ENCODE assay signal across 16 cellular contexts in the genomic region with DNA sequence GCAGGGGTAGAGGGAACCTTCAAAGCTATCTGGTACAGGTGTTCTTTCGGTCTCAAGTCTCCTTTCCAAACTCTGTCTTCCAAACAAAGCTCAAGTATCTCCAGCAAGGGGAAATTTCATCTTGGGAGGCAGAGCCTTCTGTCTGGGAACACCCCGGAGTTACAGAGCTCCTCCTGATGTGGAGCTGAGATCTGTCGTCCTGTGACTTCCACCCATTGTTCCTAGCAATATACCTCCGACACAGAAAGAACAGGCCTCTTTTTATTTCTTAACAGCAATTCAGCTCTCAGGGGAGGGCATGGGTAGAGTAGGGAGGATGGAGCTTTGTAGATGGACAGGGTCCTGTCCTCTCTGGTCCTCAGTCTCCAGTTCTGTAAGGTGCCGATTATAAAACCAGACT. TPM values are rescaled to one million over a fixed set of nuclear protein-coding genes. Genes with fewer than 3 reads are reported as not detected.
DNase-seq lines count a peak whose midpoint lies in the region; ATAC-seq and TF ChIP-seq lines count a peak whose summit lies in the region.
"Had no signal": no experiment of that assay in that cellular context is flagged by ENCODE, and none has a peak within 500 bp of the region (broad histone marks: within the 10 kb centered on the region; RNA-seq: fewer than 3 reads in every experiment).

No MANE protein-coding gene starts in this region.

- no peak for TF ChIP-seq POLR2A in heart left ventricle (IDR thresholded peaks at IDR 0.05)

- H3K36me3 Mint-ChIP-seq in GM23338 (ENCODE audit: low read depth) (no peaks in the 10 kb centered on the region), natural killer cell (no peaks in the 10 kb centered on the region)
- H3K36me3 Mint-ChIP-seq: CD14-positive monocyte; CD8-positive, alpha-beta T cell had no signal

- H3K36me3 ChIP-seq in heart left ventricle (no peaks in the 10 kb centered on the region), GM23338 (ENCODE audit: insufficient read depth) (no peaks in the 10 kb centered on the region), psoas muscle (ENCODE audit: insufficient read depth in 1 of 2, low read depth in 1 of 2) (no peaks in the 10 kb centered on the region)

- H3K9me3 ChIP-seq in heart left ventricle: no peaks in the 10 kb centered on the region
- H3K9me3 ChIP-seq in psoas muscle: no peaks in the 10 kb centered on the region

- H3K9me2 ChIP-seq in GM23338 (ENCODE audit: insufficient read depth): no peaks in the 10 kb centered on the region

- intact Hi-C loops in heart left ventricle (cut with DNase I) (loop anchor here in 6 of 10 donors (5.0 to 10.0 kb wide), 7 partner anchors 56 to 501 kb away; partner anchors contain the start of genes ARGLU1 (in 1 of the 6) and EFNB2 (in 1 of the 6)), Right ventricle myocardium superior (cut with DNase I) (no loop called here), psoas muscle (cut with DNase I) (loop anchor here in 1 of 2 donors (10.0 kb wide), 2 partner anchors 291 to 529 kb away; no protein-coding TSS in a partner anchor), natural killer cell (cut with micrococcal nuclease) (no loop called here)

- H3K79me2 ChIP-seq in GM23338 (replicated peaks; ENCODE audit: insufficient read depth): no peaks in the 10 kb centered on the region

- peak; percentile 28 to 83 (median 40) for ATAC-seq in heart left ventricle
- ATAC-seq in Right ventricle myocardium superior (ENCODE audit: poor library complexity): no peak
- ATAC-seq in GM23338: no peak
- ATAC-seq in left lobe of liver: peak; percentile 21
- no peak for ATAC-seq in psoas muscle
- ATAC-seq in natural killer cell: no peak
- ATAC-seq: CD8-positive, alpha-beta T cell had no signal

- H4K20me1 ChIP-seq in GM23338 (replicated peaks; ENCODE audit: insufficient read depth): no peaks in the 10 kb centered on the region

- no peaks in the 10 kb centered on the region for H3F3A ChIP-seq in GM23338 (replicated peaks; ENCODE audit: low read depth)

- no peak overlapping the region for H3K4me3 Mint-ChIP-seq in GM23338
- no peak overlapping the region for H3K4me3 Mint-ChIP-seq in natural killer cell
- H3K4me3 Mint-ChIP-seq: CD14-positive monocyte; CD8-positive, alpha-beta T cell had no signal

- H3K4me3 ChIP-seq in heart left ventricle (no peak overlapping the region), GM23338 (no peak overlapping the region), psoas muscle (no peak overlapping the region)

- peaks cover 7% of the 10 kb centered on the region; the same call in 2 of the 3 replicates for H3K4me1 Mint-ChIP-seq in GM23338
- H3K4me1 Mint-ChIP-seq in natural killer cell: peaks cover 14 to 17% of the 10 kb centered on the region in 2 donors

- TF ChIP-seq CTCF in heart left ventricle (IDR thresholded peaks at IDR 0.05) (no peak), GM23338 (conservative IDR thresholded peaks at IDR 0.05; ENCODE audit: low read depth in 2 of 2) (no peak), psoas muscle (IDR thresholded peaks at IDR 0.05) (no peak), natural killer cell (IDR thresholded peaks at IDR 0.05) (no peak)

- peaks cover 0 to 8% (median 0%) of the 10 kb centered on the region in 9 donors for H3K27me3 ChIP-seq in heart left ventricle
- no peaks in the 10 kb centered on the region for H3K27me3 ChIP-seq in GM23338 (ENCODE audit: insufficient read depth)
- peaks cover 0 to 20% (median 4%) of the 10 kb centered on the region in 3 donors for H3K27me3 ChIP-seq in psoas muscle (ENCODE audit: insufficient read depth in 3 of 3, low read length in 2 of 3)

- DNase-seq in heart left ventricle: no peak
- no peak for DNase-seq in Right ventricle myocardium superior
- DNase-seq in GM23338 (ENCODE audit: low spot score): no peak
- no peak for DNase-seq in left lobe of liver (ENCODE audit: low spot score)
- no peak for DNase-seq in psoas muscle
- no peak for DNase-seq in activated CD4-positive, alpha-beta T cell treated with anti-CD3 and anti-CD28 coated beads for 1 hour
- no peak for DNase-seq in stimulated activated CD8-positive, alpha-beta memory T cell treated with anti-CD3 and anti-CD28 coated beads, Interleukin-4, amount 100 ng/mL, for 48 hours
- DNase-seq in natural killer cell: no peak
- DNase-seq: CD8-positive, alpha-beta T cell; COR-L47; DMS153; DMS79 treated with DMSO at 0.1 percent for 48 hours; EL; HCEC 1CT had no signal

- H3K4me1 ChIP-seq in heart left ventricle (peaks cover 0 to 24% (median 5%) of the 10 kb centered on the region in 12 donors), GM23338 (ENCODE audit: insufficient read depth) (no peaks in the 10 kb centered on the region), psoas muscle (no peaks in the 10 kb centered on the region)

- no peak overlapping the region for H3K4me2 ChIP-seq in GM23338

- 0 out of 2 replicates have a peak overlapping the region, but pooled peaks have one; percentile 28 for H2AFZ ChIP-seq in GM23338

- peak overlapping the region in 10 of 12 donors; percentile 5 to 81 (median 68) for H3K27ac ChIP-seq in heart left ventricle
- no peak overlapping the region for H3K27ac ChIP-seq in GM23338 (ENCODE audit: low read depth)
- peak overlapping the region; percentile 10 for H3K27ac ChIP-seq in psoas muscle
- H3K27ac ChIP-seq: 22Rv1 had no signal

- H3K27ac Mint-ChIP-seq in GM23338: no peak overlapping the region
- H3K27ac Mint-ChIP-seq in natural killer cell: no peak overlapping the region
- H3K27ac Mint-ChIP-seq: CD8-positive, alpha-beta T cell had no signal

- 56 to 86% (median 70%) methylated on average over 5 of the region's 5 CpGs for WGBS in heart left ventricle, 4 donors
- WGBS in psoas muscle, 3 donors: 60 to 62% (median 62%) methylated on average over 5 of the region's 5 CpGs

- H3K9me3 Mint-ChIP-seq in GM23338: no peaks in the 10 kb centered on the region
- H3K9me3 Mint-ChIP-seq in natural killer cell: no peaks in the 10 kb centered on the region
- H3K9me3 Mint-ChIP-seq: CD8-positive, alpha-beta T cell had no signal

- H3K27me3 Mint-ChIP-seq in GM23338 (ENCODE audit: insufficient read depth, low read depth, poor library complexity) (peaks cover 3% of the 10 kb centered on the region), natural killer cell (ENCODE audit: low read depth in 2 of 2) (peaks cover 10 to 35% of the 10 kb centered on the region in 2 donors)

TF ChIP-seq in GM23338, 12 proteins besides CTCF, POLR2A, EP300 and RAD21 (continues in another document):
- TF ChIP-seq NANOG (IDR thresholded peaks at IDR 0.05; ENCODE audit: borderline replicate concordance) (no peak), ZNF114 (CRISPR knock-in tag; IDR thresholded peaks at IDR 0.05) (no peak), EZH2 (IDR thresholded peaks at IDR 0.05; ENCODE audit: low read depth, unreplicated experiment) (no peak), STAT1 (IDR thresholded peaks at IDR 0.05; ENCODE audit: unreplicated experiment) (no peak), CREB1 (CRISPR knock-in tag; IDR thresholded peaks at IDR 0.05; ENCODE audit: low read depth) (no peak), EZH2phosphoT487 (IDR thresholded peaks at IDR 0.05; ENCODE audit: unreplicated experiment) (no peak)

RNA-seq across cellular contexts. Expression of gene ARGLU1, which starts 55.9 kb away (rescaled TPM):
- total RNA-seq in heart left ventricle (10 to 100 TPM; 14.2 to 35.6 (median 28.1) TPM), Right ventricle myocardium superior (25.6 TPM), left lobe of liver (22.6 TPM), psoas muscle (10 to 100 TPM; 23.2 to 34.2 (median 27.1) TPM), natural killer cell (100 to 1,000 TPM; 158 to 179 (median 161) TPM)
- polyA plus RNA-seq in heart left ventricle (10 to 100 TPM; 25.7 to 54.0 TPM), GM23338 (2016; fragmentation: Nextera tagmentation; extraction: Ambion mirVana) (159 and 166 TPM in 2 replicates), psoas muscle (10 to 100 TPM; 23.6 to 43.5 (median 23.8) TPM)
- 92.2 and 108 TPM in 2 replicates for total RNA-seq in GM23338 (2014; rRNA removed; shearing (Covaris generic))

Comparison
In these comparisons a context has a peak if more than half of its experiments do, and no peak if none do; other contexts are left out.
1. ATAC-seq: peak in heart left ventricle (4 of 4) and left lobe of liver (single experiment); none in Right ventricle myocardium superior (single experiment), GM23338 (single experiment), psoas muscle (0 of 4) and natural killer cell (0 of 3).
2. intact Hi-C loops: an anchor here in heart left ventricle (5.0 to 10.0 kb wide); none called in Right ventricle myocardium superior and natural killer cell.